1 cellular context compared by ENCODE assay signal in genomic region chr1:226121587-226122400, GRCh38.
TF ChIP-seq lines count a peak whose summit lies in the region.

No MANE protein-coding gene starts in this region.

TF ChIP-seq in HepG2, 621 proteins besides CTCF, POLR2A, EP300 and RAD21 (continued from another document and continues in another):
- TF ChIP-seq, protein P1, sequence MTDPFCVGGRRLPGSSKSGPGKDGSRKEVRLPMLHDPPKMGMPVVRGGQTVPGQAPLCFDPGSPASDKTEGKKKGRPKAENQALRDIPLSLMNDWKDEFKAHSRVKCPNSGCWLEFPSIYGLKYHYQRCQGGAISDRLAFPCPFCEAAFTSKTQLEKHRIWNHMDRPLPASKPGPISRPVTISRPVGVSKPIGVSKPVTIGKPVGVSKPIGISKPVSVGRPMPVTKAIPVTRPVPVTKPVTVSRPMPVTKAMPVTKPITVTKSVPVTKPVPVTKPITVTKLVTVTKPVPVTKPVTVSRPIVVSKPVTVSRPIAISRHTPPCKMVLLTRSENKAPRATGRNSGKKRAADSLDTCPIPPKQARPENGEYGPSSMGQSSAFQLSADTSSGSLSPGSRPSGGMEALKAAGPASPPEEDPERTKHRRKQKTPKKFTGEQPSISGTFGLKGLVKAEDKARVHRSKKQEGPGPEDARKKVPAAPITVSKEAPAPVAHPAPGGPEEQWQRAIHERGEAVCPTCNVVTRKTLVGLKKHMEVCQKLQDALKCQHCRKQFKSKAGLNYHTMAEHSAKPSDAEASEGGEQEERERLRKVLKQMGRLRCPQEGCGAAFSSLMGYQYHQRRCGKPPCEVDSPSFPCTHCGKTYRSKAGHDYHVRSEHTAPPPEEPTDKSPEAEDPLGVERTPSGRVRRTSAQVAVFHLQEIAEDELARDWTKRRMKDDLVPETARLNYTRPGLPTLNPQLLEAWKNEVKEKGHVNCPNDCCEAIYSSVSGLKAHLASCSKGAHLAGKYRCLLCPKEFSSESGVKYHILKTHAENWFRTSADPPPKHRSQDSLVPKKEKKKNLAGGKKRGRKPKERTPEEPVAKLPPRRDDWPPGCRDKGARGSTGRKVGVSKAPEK (CRISPR knock-in tag; IDR thresholded peaks at IDR 0.05; ENCODE audit: borderline replicate concordance): no peak
- no peak for TF ChIP-seq MBNL3 (CRISPR knock-in tag; conservative IDR thresholded peaks at IDR 0.05)
- TF ChIP-seq ZNF7 (CRISPR knock-in tag; IDR thresholded peaks at IDR 0.05): no peak
- no peak for TF ChIP-seq HDAC2 (CRISPR knock-in tag; IDR thresholded peaks at IDR 0.05)
- TF ChIP-seq KDM2A (CRISPR knock-in tag; IDR thresholded peaks at IDR 0.05; ENCODE audit: borderline replicate concordance, low read depth): peak; percentile 63; the same call in 1 of the 2 replicates
- TF ChIP-seq CEBPB (IDR thresholded peaks at IDR 0.05; ENCODE audit: borderline replicate concordance, low read depth, low read length): no peak
- TF ChIP-seq, protein P2, sequence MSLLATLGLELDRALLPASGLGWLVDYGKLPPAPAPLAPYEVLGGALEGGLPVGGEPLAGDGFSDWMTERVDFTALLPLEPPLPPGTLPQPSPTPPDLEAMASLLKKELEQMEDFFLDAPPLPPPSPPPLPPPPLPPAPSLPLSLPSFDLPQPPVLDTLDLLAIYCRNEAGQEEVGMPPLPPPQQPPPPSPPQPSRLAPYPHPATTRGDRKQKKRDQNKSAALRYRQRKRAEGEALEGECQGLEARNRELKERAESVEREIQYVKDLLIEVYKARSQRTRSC (CRISPR knock-in tag; IDR thresholded peaks at IDR 0.05; ENCODE audit: low read depth): no peak
- no peak for TF ChIP-seq ZNF660 (CRISPR knock-in tag; IDR thresholded peaks at IDR 0.05; ENCODE audit: borderline replicate concordance, low read depth)
- peak; percentile 10; the same call in 1 of the 2 replicates for TF ChIP-seq ARID5B (CRISPR knock-in tag; IDR thresholded peaks at IDR 0.05)
- no peak for TF ChIP-seq THAP9 (CRISPR knock-in tag; IDR thresholded peaks at IDR 0.05; ENCODE audit: borderline replicate concordance)
- TF ChIP-seq HNF4G (IDR thresholded peaks at IDR 0.05; ENCODE audit: borderline replicate concordance, low read depth, low read length): no peak
- TF ChIP-seq HNF4G (CRISPR knock-in tag; IDR thresholded peaks at IDR 0.05; ENCODE audit: borderline replicate concordance, low read depth): no peak
- TF ChIP-seq SMC3 (IDR thresholded peaks at IDR 0.05; ENCODE audit: low read length): no peak
- 0 out of 2 replicates have a peak, but pooled peaks have one; percentile 19 for TF ChIP-seq NKX3-1 (CRISPR knock-in tag; IDR thresholded peaks at IDR 0.05)
- TF ChIP-seq JDP2 (CRISPR knock-in tag; IDR thresholded peaks at IDR 0.05; ENCODE audit: borderline replicate concordance): no peak
- no peak for TF ChIP-seq SALL2 (CRISPR knock-in tag; IDR thresholded peaks at IDR 0.05)
- TF ChIP-seq GABPA (IDR thresholded peaks at IDR 0.05; ENCODE audit: low read depth, low read length): no peak
- TF ChIP-seq GABPA (CRISPR knock-in tag; IDR thresholded peaks at IDR 0.05; ENCODE audit: low read depth): no peak
- TF ChIP-seq DZIP1 (CRISPR knock-in tag; IDR thresholded peaks at IDR 0.05): no peak
- no peak for TF ChIP-seq ZNF781 (CRISPR knock-in tag; IDR thresholded peaks at IDR 0.05; ENCODE audit: borderline replicate concordance, not compliant biosample characterization)
- TF ChIP-seq, protein P3, sequence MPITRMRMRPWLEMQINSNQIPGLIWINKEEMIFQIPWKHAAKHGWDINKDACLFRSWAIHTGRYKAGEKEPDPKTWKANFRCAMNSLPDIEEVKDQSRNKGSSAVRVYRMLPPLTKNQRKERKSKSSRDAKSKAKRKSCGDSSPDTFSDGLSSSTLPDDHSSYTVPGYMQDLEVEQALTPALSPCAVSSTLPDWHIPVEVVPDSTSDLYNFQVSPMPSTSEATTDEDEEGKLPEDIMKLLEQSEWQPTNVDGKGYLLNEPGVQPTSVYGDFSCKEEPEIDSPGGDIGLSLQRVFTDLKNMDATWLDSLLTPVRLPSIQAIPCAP (CRISPR knock-in tag; IDR thresholded peaks at IDR 0.05; ENCODE audit: low read depth): no peak
- TF ChIP-seq U2AF1 (optimal IDR thresholded peaks at IDR 0.05; ENCODE audit: low read depth, low read length): no peak
- no peak for TF ChIP-seq ZSCAN22 (CRISPR knock-in tag; IDR thresholded peaks at IDR 0.05)
- no peak for TF ChIP-seq MAFG (CRISPR knock-in tag; IDR thresholded peaks at IDR 0.05)
- no peak for TF ChIP-seq ZNF678 (CRISPR knock-in tag; IDR thresholded peaks at IDR 0.05)
- no peak for TF ChIP-seq XRCC5 (optimal IDR thresholded peaks at IDR 0.05; ENCODE audit: low read length)
- TF ChIP-seq ZBTB7A (CRISPR knock-in tag; IDR thresholded peaks at IDR 0.05): peak; percentile 69; the same call in 1 of the 2 replicates
- peak; percentile 65 for TF ChIP-seq KLF12 (CRISPR knock-in tag; IDR thresholded peaks at IDR 0.05; ENCODE audit: borderline replicate concordance)
- TF ChIP-seq, protein P4, sequence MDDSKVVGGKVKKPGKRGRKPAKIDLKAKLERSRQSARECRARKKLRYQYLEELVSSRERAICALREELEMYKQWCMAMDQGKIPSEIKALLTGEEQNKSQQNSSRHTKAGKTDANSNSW (CRISPR knock-in tag; IDR thresholded peaks at IDR 0.05; ENCODE audit: borderline replicate concordance): no peak
- TF ChIP-seq ZNF564 (CRISPR knock-in tag; IDR thresholded peaks at IDR 0.05): no peak
- TF ChIP-seq CAMTA2 (CRISPR knock-in tag; IDR thresholded peaks at IDR 0.05; ENCODE audit: borderline replicate concordance): no peak
- no peak for TF ChIP-seq FOXP4 (CRISPR knock-in tag; IDR thresholded peaks at IDR 0.05)
- TF ChIP-seq ZNF12 (CRISPR knock-in tag; IDR thresholded peaks at IDR 0.05): no peak
- no peak; the same call in 1 of the 2 replicates for TF ChIP-seq ZNF761 (CRISPR knock-in tag; conservative IDR thresholded peaks at IDR 0.05)
- TF ChIP-seq, protein P5, sequence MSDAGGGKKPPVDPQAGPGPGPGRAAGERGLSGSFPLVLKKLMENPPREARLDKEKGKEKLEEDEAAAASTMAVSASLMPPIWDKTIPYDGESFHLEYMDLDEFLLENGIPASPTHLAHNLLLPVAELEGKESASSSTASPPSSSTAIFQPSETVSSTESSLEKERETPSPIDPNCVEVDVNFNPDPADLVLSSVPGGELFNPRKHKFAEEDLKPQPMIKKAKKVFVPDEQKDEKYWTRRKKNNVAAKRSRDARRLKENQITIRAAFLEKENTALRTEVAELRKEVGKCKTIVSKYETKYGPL (CRISPR knock-in tag; IDR thresholded peaks at IDR 0.05): no peak
- TF ChIP-seq HNF1B (CRISPR knock-in tag; IDR thresholded peaks at IDR 0.05): no peak
- 0 out of 2 replicates have a peak, but pooled peaks have one; percentile 73 for TF ChIP-seq ZNF709 (CRISPR knock-in tag; IDR thresholded peaks at IDR 0.05)
- peak; percentile 17 for TF ChIP-seq BRF2 (CRISPR knock-in tag; IDR thresholded peaks at IDR 0.05)
- TF ChIP-seq GATAD1 (CRISPR knock-in tag; IDR thresholded peaks at IDR 0.05): peak; percentile 15; the same call in 1 of the 2 replicates
- TF ChIP-seq ASH2L (IDR thresholded peaks at IDR 0.05; ENCODE audit: insufficient read length, low read depth, low read length): peak; percentile 31
- TF ChIP-seq CHD2 (IDR thresholded peaks at IDR 0.05; ENCODE audit: low read depth, low read length): no peak
- peak; percentile 38; the same call in 1 of the 2 replicates for TF ChIP-seq BCL6 (CRISPR knock-in tag; IDR thresholded peaks at IDR 0.05)
- peak; percentile 71; the same call in 1 of the 2 replicates for TF ChIP-seq GABPB1 (CRISPR knock-in tag; IDR thresholded peaks at IDR 0.05)
- TF ChIP-seq ZNF619 (CRISPR knock-in tag; IDR thresholded peaks at IDR 0.05): no peak
